Comparison of ENCODE assay signal across 8 cellular contexts in genomic region chr5:76402880-76403712, GRCh38. TPM values are rescaled to one million over a fixed set of nuclear protein-coding genes. Genes with fewer than 3 reads are reported as not detected.
A peak's percentile ranks its signal among the peaks of the same experiment; 100 is the strongest.
DNase-seq lines count a peak whose midpoint lies in the region; ATAC-seq, FAIRE-seq and TF ChIP-seq lines count a peak whose summit lies in the region.

TSS of gene IQGAP2 (plus strand) at chr5:76403285. CDS start at chr5:76403546, 261 bp downstream.

- peak; percentile 91 for ATAC-seq in HCT116
- peak; percentile 71 for ATAC-seq in HepG2

- H3K4me2 ChIP-seq in HCT116 (ENCODE audit: low read length) = peak within 1 kb of the TSS; percentile 99
- peak within 1 kb of the TSS; percentile 96 for H3K4me2 ChIP-seq in MM.1S (ENCODE audit: low read depth, low read length)
- H3K4me2 ChIP-seq in HepG2 (ENCODE audit: low read depth, low read length) = peak within 1 kb of the TSS; percentile 90

- intact Hi-C loops in HCT116 (cut with micrococcal nuclease) = loop anchor here (2.0 kb wide), 1 partner anchor 142 kb away; no protein-coding TSS in a partner anchor
- intact Hi-C loops in HepG2 (cut with micrococcal nuclease; ENCODE audit: unreplicated experiment) = loop anchor here (1.0 to 5.0 kb wide), 4 partner anchors 34 to 179 kb away; no protein-coding TSS in a partner anchor

- no peak for FAIRE-seq in HepG2 (lab: Jason Lieb, UNC)

- TF ChIP-seq POLR2A in HCT116 (IDR thresholded peaks at IDR 0.05; ENCODE audit: borderline replicate concordance, extremely low read depth, insufficient read depth, insufficient read length) (no peak), HepG2 (IDR thresholded peaks at IDR 0.05; ENCODE audit: insufficient read depth in 1 of 2, low read depth in 2 of 2, low read length in 2 of 2) (peak; percentile 61 to 71)

- H3K9ac ChIP-seq in HCT116 (ENCODE audit: low read length) (peak within 1 kb of the TSS; percentile 41), MM.1S (ENCODE audit: low read length) (peak within 1 kb of the TSS; percentile 97), HepG2 (ENCODE audit: insufficient read depth, low read depth, low read length) (peak within 1 kb of the TSS; percentile 92)

- no peak within 1 kb of the TSS; the same call in 1 of the 2 replicates for H3K27ac ChIP-seq in HCT116 (ENCODE audit: low read depth, low read length)
- H3K27ac ChIP-seq in MM.1S (ENCODE audit: low read length) = peak within 1 kb of the TSS; percentile 99
- H3K27ac ChIP-seq in HepG2 (ENCODE audit: extremely low read length, insufficient read depth, low read length) = peak within 1 kb of the TSS; percentile 97

- TF ChIP-seq CTCF in GM12874 (IDR thresholded peaks at IDR 0.05; ENCODE audit: insufficient read depth, low read depth, low read length) (peak; percentile 90), HCT116 (IDR thresholded peaks at IDR 0.05 in 2 of 3, conservative IDR thresholded peaks at IDR 0.05 in 1 of 3; ENCODE audit: borderline replicate concordance in 1 of 3, insufficient read depth in 1 of 3, low read depth in 2 of 3, low read length in 2 of 3) (peak; percentile 39 to 75 (median 71); a peak in 5 of 6 replicates), MM.1S (IDR thresholded peaks at IDR 0.05; ENCODE audit: low read length) (peak; percentile 82), HepG2 (CRISPR knock-in tag; IDR thresholded peaks at IDR 0.05) (peak; percentile 96)

- H3K4me3 ChIP-seq in HCT116 (replicated peaks in 1 of 2; ENCODE audit: low read depth in 1 of 2, low read length in 2 of 2) = peak within 1 kb of the TSS; percentile 52 to 66
- peak within 1 kb of the TSS; percentile 79 for H3K4me3 ChIP-seq in MM.1S (ENCODE audit: low read length)
- peak within 1 kb of the TSS; percentile 64 to 90 (median 77) for H3K4me3 ChIP-seq in HepG2 (replicated peaks in 1 of 3; ENCODE audit: insufficient read depth in 1 of 3, low read depth in 2 of 3, low read length in 3 of 3)

- in situ Hi-C loops in HepG2 (cut with HindIII; ENCODE audit: extremely low pct_ligation_motif_present, low pct_unique_long_range_greater_than_20kb) = loop anchor here (5.0 kb wide), 2 partner anchors 54 to 139 kb away; no protein-coding TSS in a partner anchor

- H3K36me3 ChIP-seq in HCT116 (ENCODE audit: control insufficient read depth in 1 of 2, insufficient read depth in 2 of 2, low read length in 2 of 2) (no peaks in the 10 kb centered on the region), MM.1S (replicated peaks; ENCODE audit: insufficient read depth, low read length) (no peaks in the 10 kb centered on the region), HepG2 (replicated peaks in 1 of 2; ENCODE audit: control insufficient read depth in 1 of 2, insufficient read depth in 2 of 2, low read length in 2 of 2) (no peaks in the 10 kb centered on the region)

- under 1% methylated on average over 37 of the region's 89 CpGs for WGBS in HepG2 (ENCODE audit: low lambda C conversion rate)

- no peaks in the 10 kb centered on the region for H3K9me2 ChIP-seq in HCT116 (ENCODE audit: insufficient read depth)
- no peaks in the 10 kb centered on the region for H3K9me2 ChIP-seq in MM.1S (replicated peaks; ENCODE audit: insufficient read depth, low read length)

- CTCF ChIA-PET in HCT116 (lab: Charles Lee) = interaction anchor here (0.5 to 1.0 kb wide), 4 partner anchors 14 to 514 kb away, joined by 3 to 4 read pairs (median 4); no protein-coding TSS in a partner anchor
- CTCF ChIA-PET in HepG2 (lab: Yijun Ruan, JAX; ENCODE audit: low intra/inter-chr PET ratio, low total read pairs) = interaction anchor here (1.3 to 2.9 kb wide), 4 partner anchors 65 to 181 kb away, joined by 3 to 21 read pairs (median 7); no protein-coding TSS in a partner anchor

- H4K20me1 ChIP-seq in HCT116 (ENCODE audit: insufficient read depth) (no peaks in the 10 kb centered on the region), MM.1S (ENCODE audit: insufficient read depth, low read length) (no peaks in the 10 kb centered on the region), HepG2 (ENCODE audit: insufficient read depth, low read length) (no peaks in the 10 kb centered on the region)

- H3K79me2 ChIP-seq in HCT116 (ENCODE audit: insufficient read depth, low read length) = no peaks in the 10 kb centered on the region
- peaks cover 46% of the 10 kb centered on the region for H3K79me2 ChIP-seq in MM.1S (ENCODE audit: low read length)
- H3K79me2 ChIP-seq in HepG2 (ENCODE audit: insufficient read depth, low read length) = peaks cover 40% of the 10 kb centered on the region

- DNase-seq in HCT116 (ENCODE audit: low read depth, low spot score) (peak; percentile 37), MM.1S (peak; percentile 88), cerebellum (ENCODE audit: low spot score) (no peak), HepG2 (ENCODE audit: low spot score) (peak; percentile 50), NCI-H1092 (lab: John Stamatoyannopoulos, UW) (no peak)
- DNase-seq in activated CD4-positive, CD25-positive, alpha-beta regulatory T cell treated with anti-CD3 and anti-CD28 coated beads, Interleukin-2, amount 50 U/mL, for 16 hours (ENCODE audit: low read depth, low spot score) = peak; percentile 52
- DNase-seq in stimulated activated CD4-positive, alpha-beta T cell treated with anti-CD3 and anti-CD28 coated beads, Interleukin-4, amount 100 ng/mL, for 4 hours = peak; percentile 72 to 75

- TF ChIP-seq EP300 in HepG2 (IDR thresholded peaks at IDR 0.05; ENCODE audit: low read depth in 2 of 2, low read length in 2 of 2) (0 out of 4 replicates have a peak, but pooled peaks of 1 of the 2 experiments have one; percentile 12), HepG2 (CRISPR knock-in tag; IDR thresholded peaks at IDR 0.05; ENCODE audit: borderline replicate concordance) (no peak)

- H2AFZ ChIP-seq in HCT116 (ENCODE audit: low read depth, low read length, poor library complexity, severe bottlenecking) (peak within 1 kb of the TSS; percentile 94), MM.1S (ENCODE audit: low read length) (peak within 1 kb of the TSS; percentile 58), HepG2 (ENCODE audit: low read length) (no peak within 1 kb of the TSS)

- H3K4me1 ChIP-seq in HCT116 (ENCODE audit: control insufficient read depth in 1 of 2, insufficient read depth in 2 of 2, low read length in 2 of 2) (peaks cover 5 to 19% of the 10 kb centered on the region in 2 experiments; a peak in 2 of 4 replicates), MM.1S (ENCODE audit: low read length) (peaks cover 35% of the 10 kb centered on the region), HepG2 (ENCODE audit: insufficient read depth, low read length) (peaks cover 61% of the 10 kb centered on the region)

- no peaks in the 10 kb centered on the region for H3K9me3 ChIP-seq in HCT116 (ENCODE audit: control insufficient read depth in 1 of 2, insufficient read depth in 1 of 2, low read depth in 1 of 2, low read length in 2 of 2)
- H3K9me3 ChIP-seq in MM.1S (replicated peaks; ENCODE audit: insufficient read depth, low read length) = no peaks in the 10 kb centered on the region
- H3K9me3 ChIP-seq in HepG2 (ENCODE audit: low read length) = no peaks in the 10 kb centered on the region

- H3F3A ChIP-seq in MM.1S (ENCODE audit: insufficient read depth, low read length) = peaks cover 55% of the 10 kb centered on the region

- TF ChIP-seq RAD21 in HCT116 (IDR thresholded peaks at IDR 0.05; ENCODE audit: low read depth) (peak; percentile 55), HepG2 (CRISPR knock-in tag; IDR thresholded peaks at IDR 0.05) (peak; percentile 89)

- peaks cover 14% of the 10 kb centered on the region; the same call in 1 of the 2 replicates for H3K27me3 ChIP-seq in HCT116 (ENCODE audit: insufficient read depth, low read length)
- no peaks in the 10 kb centered on the region for H3K27me3 ChIP-seq in MM.1S (replicated peaks; ENCODE audit: insufficient read depth, low read length)
- H3K27me3 ChIP-seq in HepG2 (ENCODE audit: control insufficient read depth in 1 of 2, insufficient read depth in 2 of 2, low read length in 2 of 2) = no peaks in the 10 kb centered on the region

- POLR2A ChIA-PET in HCT116 (lab: Charles Lee) = no interaction called here
- POLR2A ChIA-PET in HepG2 (lab: Yijun Ruan, JAX) = interaction anchor here (0.7 to 2.8 kb wide), 8 partner anchors 11 to 144 kb away, joined by 3 to 11 read pairs (median 4); no protein-coding TSS in a partner anchor

- RAD21 ChIA-PET in HCT116 (lab: Charles Lee; ENCODE audit: low non-redundant PET in 1 of 2, low total read pairs in 2 of 2, uncharacterized antibody in 2 of 2, unreplicated experiment in 2 of 2) = no interaction called here

- BruUV-seq in HCT116 (replicated peaks; lab: Mats Ljungman, UMichigan) (no TSS peak), HepG2 (replicated peaks; lab: Mats Ljungman, UMichigan) (TSS peak; percentile 46)

TF ChIP-seq in HCT116, 20 proteins besides CTCF, POLR2A, EP300 and RAD21 (continues in another document):
- TF ChIP-seq ZNF274 (IDR thresholded peaks at IDR 0.05; ENCODE audit: low read depth, low read length) (no peak), ZFX (IDR thresholded peaks at IDR 0.05) (no peak)

RNA-seq across cellular contexts. Expression of gene IQGAP2, which starts in this region (rescaled TPM):
- total RNA-seq in HCT116 (2021; ENCODE audit: unreplicated experiment) (2.0 TPM), cerebellum (10.4 TPM), HepG2 (2016; rRNA removed; fragmentation: Illumina TruSeq; extraction: Trizol) (83.3 and 143 TPM in 2 replicates)
- polyA plus RNA-seq in HCT116 (2012) = 0.60 and 0.99 TPM in 2 replicates
- total RNA-seq in HepG2 (2016; cell fraction: cytosol; rRNA removed; fragmentation: Illumina TruSeq; extraction: Trizol; ENCODE audit: low read depth) = 6.8 and 9.5 TPM in 2 replicates
- total RNA-seq in HepG2 (2016; cell fraction: insoluble cytoplasmic fraction; rRNA removed; fragmentation: Illumina TruSeq; extraction: Trizol) = 75.6 and 141 TPM in 2 replicates
- 20.0 and 24.2 TPM in 2 replicates for total RNA-seq in HepG2 (2016; cell fraction: membrane; rRNA removed; fragmentation: Illumina TruSeq; extraction: Trizol)
- total RNA-seq in HepG2 (2016; cell fraction: nucleus; rRNA removed; fragmentation: Illumina TruSeq; extraction: Trizol) = 81.7 and 84.7 TPM in 2 replicates
- polyA plus RNA-seq in HepG2 (2011; rRNA removed) = 29.7 and 35.2 TPM in 2 replicates
- 21.8 and 27.0 TPM in 2 replicates for polyA plus RNA-seq in HepG2 (2011; cell fraction: cytosol; rRNA removed)
- polyA plus RNA-seq in HepG2 (2011; cell fraction: nucleus; rRNA removed) = 16.5 and 22.9 TPM in 2 replicates
- 43.2 and 55.6 TPM in 2 replicates for polyA plus RNA-seq in HepG2 (2012)
- polyA plus RNA-seq in HepG2 (2016; cell fraction: cytosol; fragmentation: Illumina TruSeq; extraction: Trizol; ENCODE audit: low read depth) = 2.5 and 3.4 TPM in 2 replicates
- polyA plus RNA-seq in HepG2 (2016; cell fraction: insoluble cytoplasmic fraction; fragmentation: Illumina TruSeq; extraction: Trizol; ENCODE audit: low read depth) = 131 and 137 TPM in 2 replicates
- 10.6 and 10.9 TPM in 2 replicates for polyA plus RNA-seq in HepG2 (2016; cell fraction: membrane; fragmentation: Illumina TruSeq; extraction: Trizol; ENCODE audit: low read depth)
- polyA plus RNA-seq in HepG2 (2016; cell fraction: nucleus; fragmentation: Illumina TruSeq; extraction: Trizol; ENCODE audit: insufficient read depth, low read depth) = 77.5 and 91.9 TPM in 2 replicates
- 0.21 and 25.1 TPM in 2 replicates for polyA minus RNA-seq in HepG2 (2011; rRNA and poly(A)+ RNA removed; ENCODE audit: low replicate concordance)
- polyA minus RNA-seq in HepG2 (2011; cell fraction: cytosol; rRNA and poly(A)+ RNA removed) = 51.9 and 82.7 TPM in 2 replicates
- polyA minus RNA-seq in HepG2 (2011; cell fraction: nucleus; rRNA and poly(A)+ RNA removed) = 85.0 and 104 TPM in 2 replicates

Comparison
In these comparisons a context has a peak if more than half of its experiments do, and no peak if none do; other contexts are left out.
1. DNase-seq: peak in HCT116 (single experiment), MM.1S (single experiment), activated CD4-positive, CD25-positive, alpha-beta regulatory T cell treated with anti-CD3 and anti-CD28 coated beads, Interleukin-2, amount 50 U/mL, for 16 hours (single experiment), HepG2 (single experiment) and stimulated activated CD4-positive, alpha-beta T cell treated with anti-CD3 and anti-CD28 coated beads, Interleukin-4, amount 100 ng/mL, for 4 hours (2 of 2); none in cerebellum (single experiment) and NCI-H1092 (single experiment).
2. H3K9ac ChIP-seq: peak in every context shown above with its lines; median percentile 97 in MM.1S; 92 in HepG2; 41 in HCT116.
3. Peak in every context shown above with its lines, with median percentiles within 50 percentile points of each other: CTCF ChIP-seq, H3K4me2 ChIP-seq and H3K4me3 ChIP-seq.